8 cellular contexts compared by ENCODE assay signal in the genomic region with DNA sequence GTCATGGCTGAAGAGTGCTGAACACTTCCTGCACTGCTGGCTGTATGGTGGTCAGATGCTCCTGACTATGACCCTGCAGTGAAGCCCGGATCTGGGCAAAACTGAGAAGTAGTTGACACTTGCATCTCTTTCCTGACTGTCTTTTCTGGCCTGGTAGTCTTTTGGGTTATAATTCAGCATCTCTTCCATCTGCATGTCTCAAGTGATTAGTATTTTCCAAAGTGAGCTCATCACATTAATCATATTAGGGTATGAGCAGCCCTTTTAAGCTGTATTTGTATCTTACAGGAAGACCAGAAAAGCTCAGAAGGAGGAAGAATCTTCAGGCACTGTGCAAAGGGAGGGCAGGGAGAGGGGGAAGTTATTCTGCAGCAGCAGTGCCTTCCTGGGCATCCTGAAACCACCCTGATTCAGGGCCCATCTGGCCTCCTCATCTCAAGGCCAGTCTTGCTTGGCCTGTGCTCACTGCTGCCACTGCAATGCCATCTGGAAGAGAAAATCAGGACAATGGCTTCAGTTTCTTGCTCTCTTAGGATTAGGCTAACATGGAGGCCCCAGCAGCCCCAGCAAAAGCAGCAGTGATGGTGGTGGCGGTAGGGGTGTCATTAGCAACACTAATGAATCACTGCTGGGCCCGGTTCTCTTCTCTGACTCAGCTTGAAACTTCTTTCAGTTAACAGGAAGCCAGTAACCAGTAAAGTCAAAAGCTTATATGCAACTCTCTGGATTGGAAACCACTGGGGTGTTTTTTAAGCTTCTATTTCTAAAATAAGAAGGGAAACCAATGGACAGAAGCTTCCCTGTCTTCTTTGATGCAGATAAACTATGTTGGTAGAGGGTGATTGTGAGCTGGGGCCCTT.
DNase-seq lines count a peak whose midpoint lies in the region; ATAC-seq lines count a peak whose summit lies in the region.

No MANE protein-coding gene starts in this region.

- no peaks in the 10 kb centered on the region for H3K36me3 ChIP-seq in aorta (ENCODE audit: control insufficient read depth in 1 of 2, insufficient read depth in 2 of 2, low read length in 1 of 2)

- H3K9me3 ChIP-seq in aorta (ENCODE audit: control insufficient read depth, low read length) = no peaks in the 10 kb centered on the region

- H3K4me3 ChIP-seq in aorta (ENCODE audit: low read length in 2 of 2) = no peak overlapping the region

- WGBS in aorta, 2 donors = 38 to 42% methylated on average over 3 of the region's 3 CpGs

- no peaks in the 10 kb centered on the region for H3K4me1 ChIP-seq in aorta (ENCODE audit: control insufficient read depth in 1 of 2, insufficient read depth in 2 of 2, low read length in 2 of 2)

- H3K27me3 ChIP-seq in aorta (ENCODE audit: control insufficient read depth in 1 of 2, insufficient read depth in 2 of 2, low read length in 1 of 2) = no peaks in the 10 kb centered on the region

- intact Hi-C loops in aorta (cut with DNase I) = loop anchor here in 1 of 2 donors (5.0 kb wide), 1 partner anchor 71 kb away; no protein-coding TSS in a partner anchor

- ATAC-seq in HG02938 (IDR thresholded peaks at IDR 0.05; ENCODE audit: unreplicated experiment) = peak; percentile 97
- ATAC-seq in aorta (ENCODE audit: low FRiP score) = peak; percentile 43

- DNase-seq in NCI-H2171 treated with DMSO at 0.1 percent for 48 hours (lab: John Stamatoyannopoulos, UW) (peak; percentile 51), NCI-H2171 (lab: John Stamatoyannopoulos, UW) (no peak), NOMO-1 treated with dmso at 0.1 percent for 144 hours (lab: John Stamatoyannopoulos, UW; ENCODE audit: unreplicated experiment) (peak; percentile 82), germinal center (ENCODE audit: low spot score) (peak; percentile 19), pulmonary artery endothelial cell (ENCODE audit: low read depth, low spot score) (peak; percentile 66), aorta (peak; percentile 79 to 80)
- DNase-seq in activated T-helper 1 cell treated with anti-CD3 and anti-CD28 coated beads, Interleukin-2, amount 50 U/mL, for 16 hours (ENCODE audit: low read depth in 1 of 2, low spot score in 1 of 2) = peak; percentile 13 to 33

- peak overlapping the region; percentile 33 to 87 for H3K27ac ChIP-seq in aorta (ENCODE audit: low read depth in 1 of 2, low read length in 2 of 2)
